In genomic region chr5:65812648-65813047, GRCh38 we compare ENCODE assay signal across 1 cellular context.
TF ChIP-seq lines count a peak whose summit lies in the region.

No MANE protein-coding gene starts in this region.

TF ChIP-seq in HCT116, 20 proteins besides CTCF, POLR2A, EP300 and RAD21 (continued from another document):
- TF ChIP-seq POLR2AphosphoS5 (IDR thresholded peaks at IDR 0.05; ENCODE audit: low read depth, low read length) (no peak), EZH2 (IDR thresholded peaks at IDR 0.05) (no peak), ZNF274 (IDR thresholded peaks at IDR 0.05; ENCODE audit: low read depth, low read length) (no peak), SP1 (IDR thresholded peaks at IDR 0.05; ENCODE audit: low read depth) (peak; percentile 80), MAX (IDR thresholded peaks at IDR 0.05) (peak; percentile 29; the same call in 1 of the 2 replicates), ELF1 (IDR thresholded peaks at IDR 0.05; ENCODE audit: borderline replicate concordance, low read depth) (no peak), FOSL1 (IDR thresholded peaks at IDR 0.05; ENCODE audit: low read depth) (peak; percentile 22; the same call in 1 of the 2 replicates), ZBTB33 (IDR thresholded peaks at IDR 0.05; ENCODE audit: extremely low read depth, insufficient replicate concordance, low read length) (no peak), EZH2phosphoT487 (IDR thresholded peaks at IDR 0.05; ENCODE audit: borderline replicate concordance) (no peak), YY1 (IDR thresholded peaks at IDR 0.05; ENCODE audit: extremely low read depth, insufficient replicate concordance, low read depth, low read length) (no peak), SIN3A (IDR thresholded peaks at IDR 0.05; ENCODE audit: low read depth) (peak; percentile 27; the same call in 1 of the 2 replicates), EGR1 (IDR thresholded peaks at IDR 0.05; ENCODE audit: low read depth) (0 out of 2 replicates have a peak, but pooled peaks have one; percentile 30), JUND (IDR thresholded peaks at IDR 0.05) (peak; percentile 37)
